Comparison of ENCODE assay signal across 8 cellular contexts in genomic region chr9:129885018-129885669, GRCh38. TPM values are rescaled to one million over a fixed set of nuclear protein-coding genes. Genes with fewer than 3 reads are reported as not detected.
A peak's percentile ranks its signal among the peaks of the same experiment; 100 is the strongest.
DNase-seq lines count a peak whose midpoint lies in the region; ATAC-seq and TF ChIP-seq lines count a peak whose summit lies in the region.

No MANE protein-coding gene starts in this region.

- peaks cover 0 to 39% of the 10 kb centered on the region in 2 experiments; a peak in 1 of 3 replicates for H3K36me3 ChIP-seq in HEK293 (ENCODE audit: control insufficient read depth in 2 of 2, insufficient read depth in 1 of 2, low read length in 2 of 2)
- H3K36me3 ChIP-seq in mucosa of stomach (ENCODE audit: control insufficient read depth, insufficient read depth, low read length) = peaks cover 4% of the 10 kb centered on the region
- peaks cover 0 to 12% of the 10 kb centered on the region in 2 donors for H3K36me3 ChIP-seq in aorta (ENCODE audit: control insufficient read depth in 1 of 2, insufficient read depth in 2 of 2, low read length in 1 of 2)

- H3K27ac Mint-ChIP-seq in CD14-positive monocyte = peak overlapping the region; percentile 92 to 99 (median 98)

- TF ChIP-seq CTCF in CD14-positive monocyte (IDR thresholded peaks at IDR 0.05) (no peak), HEK293 (tag by site-specific recombination; IDR thresholded peaks at IDR 0.05) (no peak), coronary artery (IDR thresholded peaks at IDR 0.05) (no peak)

- no peaks in the 10 kb centered on the region for H3K27me3 ChIP-seq in mucosa of stomach (ENCODE audit: control insufficient read depth, insufficient read depth, low read length)
- H3K27me3 ChIP-seq in aorta (ENCODE audit: control insufficient read depth in 1 of 2, insufficient read depth in 2 of 2, low read length in 1 of 2) = no peaks in the 10 kb centered on the region

- H3K4me1 Mint-ChIP-seq in CD14-positive monocyte = peaks cover 59% of the 10 kb centered on the region

- H3K4me1 ChIP-seq in HEK293 (ENCODE audit: control insufficient read depth, insufficient read depth, low read length) (no peaks in the 10 kb centered on the region; the same call in 1 of the 2 replicates), mucosa of stomach (ENCODE audit: control insufficient read depth, insufficient read depth, low read length) (peaks cover 28% of the 10 kb centered on the region), aorta (ENCODE audit: control insufficient read depth in 1 of 2, insufficient read depth in 2 of 2, low read length in 2 of 2) (no peaks in the 10 kb centered on the region)

- H3K9ac ChIP-seq in mucosa of stomach (ENCODE audit: low read length) = peak overlapping the region; percentile 61

- H3K9me3 ChIP-seq in HEK293 (ENCODE audit: control insufficient read depth, insufficient read depth, low read depth, low read length) = no peaks in the 10 kb centered on the region
- H3K9me3 ChIP-seq in mucosa of stomach (ENCODE audit: control insufficient read depth, low read length) = no peaks in the 10 kb centered on the region
- no peaks in the 10 kb centered on the region for H3K9me3 ChIP-seq in aorta (ENCODE audit: control insufficient read depth, low read length)

- DNase-seq in CD14-positive monocyte (ENCODE audit: low spot score) (peak; percentile 70), coronary artery (ENCODE audit: low spot score) (no peak), aorta (peak in 1 of 2 donors; percentile 71), NCI-H1105 treated with DMSO at 0.1 percent for 48 hours (lab: John Stamatoyannopoulos, UW) (no peak)

- POLR2A ChIA-PET in HEK293 (lab: Yijun Ruan, JAX) = interaction anchor here (0.5 to 1.4 kb wide), 4 partner anchors 17 to 169 kb away, joined by 3 to 5 read pairs (median 3); partner anchors contain the start of genes FNBP1 and GPR107

- WGBS in aorta, 2 donors = 34 to 35% methylated on average over 27 of the region's 27 CpGs

- H3K36me3 Mint-ChIP-seq in CD14-positive monocyte = peaks cover 22 to 29% of the 10 kb centered on the region in 2 donors

- peaks cover 0 to 3% (median 0%) of the 10 kb centered on the region in 3 donors for H3K27me3 Mint-ChIP-seq in CD14-positive monocyte (ENCODE audit: low read depth in 3 of 3)

- intact Hi-C loops in CD14-positive monocyte (cut with micrococcal nuclease) = loop anchor here (2.0 to 10.0 kb wide), 6 partner anchors 57 to 350 kb away; partner anchors contain the start of gene FNBP1 (in 2 of the 2)
- intact Hi-C loops in aorta (cut with DNase I) = loop anchor here (5.0 kb wide), 2 partner anchors 48 to 157 kb away; partner anchors contain the start of genes FNBP1 (in 2 of the 2), C9orf78 (in 1 of the 2) and USP20 (in 1 of the 2)

- H3K27ac ChIP-seq in HEK293 (ENCODE audit: extremely low read depth, low read depth, low read length) (no peak overlapping the region), coronary artery (peak overlapping the region; percentile 57 to 89), aorta (ENCODE audit: low read depth in 1 of 2, low read length in 2 of 2) (peak overlapping the region; percentile 1 to 53)

- peak overlapping the region; percentile 85 to 95 for H3K4me3 Mint-ChIP-seq in CD14-positive monocyte

- no peak overlapping the region for H3K4me3 ChIP-seq in HEK293 (ENCODE audit: low read depth, low read length)
- H3K4me3 ChIP-seq in coronary artery = peak overlapping the region; percentile 62
- H3K4me3 ChIP-seq in mucosa of stomach (ENCODE audit: low read length) = peak overlapping the region; percentile 34
- no peak overlapping the region for H3K4me3 ChIP-seq in aorta (ENCODE audit: low read length in 2 of 2)

- CTCF ChIA-PET in HEK293 (lab: Yijun Ruan, JAX) = interaction anchor here (0.6 to 4.0 kb wide), 28 partner anchors 12 to 1511 kb away, joined by 3 to 29 read pairs (median 3); no protein-coding TSS in a partner anchor

- ATAC-seq in SK-N-SH treated with all-trans-retinoic acid at 6 μM for 48 hours (peak; percentile 8), aorta (ENCODE audit: low FRiP score) (peak; percentile 59), HG03520 (IDR thresholded peaks at IDR 0.05; ENCODE audit: unreplicated experiment) (no peak)

- no peaks in the 10 kb centered on the region for H3K9me3 Mint-ChIP-seq in CD14-positive monocyte

TF ChIP-seq in HEK293, 187 proteins besides CTCF, POLR2A, EP300 and RAD21:
- TF ChIP-seq ZSCAN5A (tag by site-specific recombination; IDR thresholded peaks at IDR 0.05) = no peak
- peak; percentile 63; the same call in 1 of the 2 replicates for TF ChIP-seq ZNF600 (tag by site-specific recombination; IDR thresholded peaks at IDR 0.05)

TF ChIP-seq in SK-N-SH treated with all-trans-retinoic acid at 6 μM for 48 hours, 23 proteins besides CTCF, POLR2A, EP300 and RAD21 (continues in another document):
- no peak for TF ChIP-seq TOX (CRISPR knock-in tag; IDR thresholded peaks at IDR 0.05; ENCODE audit: borderline replicate concordance)
- TF ChIP-seq PPARA (CRISPR knock-in tag; IDR thresholded peaks at IDR 0.05; ENCODE audit: borderline replicate concordance) = no peak
- TF ChIP-seq ZFP30 (CRISPR knock-in tag; IDR thresholded peaks at IDR 0.05) = no peak
- no peak for TF ChIP-seq CSRNP3 (CRISPR knock-in tag; IDR thresholded peaks at IDR 0.05)
- TF ChIP-seq ZC3H10 (CRISPR knock-in tag; IDR thresholded peaks at IDR 0.05) = no peak
- no peak for TF ChIP-seq ESRRG (CRISPR knock-in tag; IDR thresholded peaks at IDR 0.05)
- TF ChIP-seq TCF4 (CRISPR knock-in tag; IDR thresholded peaks at IDR 0.05; ENCODE audit: borderline replicate concordance) = no peak
- no peak for TF ChIP-seq GLIS3 (CRISPR knock-in tag; IDR thresholded peaks at IDR 0.05)
- TF ChIP-seq CSDC2 (CRISPR knock-in tag; IDR thresholded peaks at IDR 0.05) = no peak
- TF ChIP-seq BACH2 (CRISPR knock-in tag; IDR thresholded peaks at IDR 0.05; ENCODE audit: borderline replicate concordance) = no peak
- no peak for TF ChIP-seq PATZ1 (CRISPR knock-in tag; IDR thresholded peaks at IDR 0.05; ENCODE audit: borderline replicate concordance)
- no peak for TF ChIP-seq POU6F1 (CRISPR knock-in tag; IDR thresholded peaks at IDR 0.05; ENCODE audit: borderline replicate concordance, low read depth)
- TF ChIP-seq ZNF70 (CRISPR knock-in tag; IDR thresholded peaks at IDR 0.05) = no peak
- no peak for TF ChIP-seq ZNF8 (CRISPR knock-in tag; IDR thresholded peaks at IDR 0.05)
- no peak for TF ChIP-seq ISL1 (CRISPR knock-in tag; IDR thresholded peaks at IDR 0.05)
- TF ChIP-seq RARB (CRISPR knock-in tag; IDR thresholded peaks at IDR 0.05) = no peak
- TF ChIP-seq SNAI2 (CRISPR knock-in tag; IDR thresholded peaks at IDR 0.05) = no peak
- TF ChIP-seq ZNF565 (CRISPR knock-in tag; conservative IDR thresholded peaks at IDR 0.05; ENCODE audit: low read depth) = no peak

RNA-seq across cellular contexts. Expression of gene USP20, which starts 49.9 kb away (rescaled TPM):
- 1 to 10 TPM; 2.7 to 5.2 TPM for polyA plus RNA-seq in CD14-positive monocyte
- total RNA-seq in aorta = 10 to 100 TPM; 36.4 to 54.2 TPM
- polyA plus RNA-seq in aorta = 100 to 1,000 TPM in 1 of 2 donors, 10 to 100 TPM in 1; 15.9 to 108 TPM

RNA-seq across cellular contexts. Expression of gene C9orf78, which starts 50.1 kb away (rescaled TPM):
- 10 to 100 TPM; 53.3 to 82.4 TPM for polyA plus RNA-seq in CD14-positive monocyte
- total RNA-seq in aorta = 10 to 100 TPM; 33.8 to 38.1 TPM
- 10 to 100 TPM; 67.5 to 93.0 TPM for polyA plus RNA-seq in aorta

Comparison
In these comparisons a context has a peak if more than half of its experiments do, and no peak if none do; other contexts are left out.
1. H3K4me3 ChIP-seq: peak in coronary artery (single experiment) and mucosa of stomach (single experiment); none in HEK293 (single experiment) and aorta (0 of 2).